In genomic region chr11:61357894-61358239, GRCh38 we compare ENCODE assay signal across 19 cellular contexts. TPM values are rescaled to one million over a fixed set of nuclear protein-coding genes. Genes with fewer than 3 reads are reported as not detected.
DNase-seq lines count a peak whose midpoint lies in the region; TF ChIP-seq lines count a peak whose summit lies in the region.
"Had no signal": no experiment of that assay in that cellular context is flagged by ENCODE, and none has a peak within 500 bp of the region (broad histone marks: within the 10 kb centered on the region; RNA-seq: fewer than 3 reads in every experiment).

No MANE protein-coding gene starts in this region.

- no peaks in the 10 kb centered on the region for H4K20me1 ChIP-seq in BLaER1

- H3K27me3 ChIP-seq in BLaER1 (no peaks in the 10 kb centered on the region), layer of hippocampus (ENCODE audit: control insufficient read depth, insufficient read depth, low read length) (no peaks in the 10 kb centered on the region), left ventricle myocardium inferior (ENCODE audit: low read depth) (no peaks in the 10 kb centered on the region)

- intact Hi-C loops in left ventricle myocardium inferior (cut with micrococcal nuclease) = no loop called here

- H3K4me3 ChIP-seq in BLaER1 = peak overlapping the region; percentile 43; the same call in 1 of the 2 replicates
- no peak overlapping the region for H3K4me3 ChIP-seq in left ventricle myocardium inferior
- H3K4me3 ChIP-seq: A549, GM23248, thoracic aorta had no signal

- peak overlapping the region; percentile 94 for H3K4me2 ChIP-seq in BLaER1
- H3K4me2 ChIP-seq: A549 had no signal

- peaks cover 43 to 52% (median 48%) of the 10 kb centered on the region in 3 donors for H3K4me1 Mint-ChIP-seq in IgD-negative memory B cell

- H3K9me3 ChIP-seq in BLaER1 = no peaks in the 10 kb centered on the region
- H3K9me3 ChIP-seq in left ventricle myocardium inferior (replicated peaks) = no peaks in the 10 kb centered on the region
- H3K9me3 ChIP-seq: A549, thoracic aorta had no signal

- peaks cover 14% of the 10 kb centered on the region for H3K36me3 Mint-ChIP-seq in IgD-negative memory B cell

- DNase-seq in NCI-H1930 (lab: John Stamatoyannopoulos, UW) (no peak), left ventricle myocardium inferior (no peak), T-helper 2 cell (no peak)
- DNase-seq: activated CD8-positive, alpha-beta T cell treated with anti-CD3 and anti-CD28 coated beads, Interleukin-2, amount 10 ng/mL, durations not matched to agents 7 days and 5 days; activated T-cell treated with anti-CD3 and anti-CD28 coated beads, Interleukin-2, amount 50 U/mL, for 4 hours; GM23248; NCI-H1105; NCI-H2107; NCI-H510A treated with DMSO at 0.1 percent for 48 hours; SHP77; T-cell had no signal

- peak overlapping the region; percentile 93 to 97 (median 95) for H3K27ac Mint-ChIP-seq in IgD-negative memory B cell
- H3K27ac Mint-ChIP-seq: activated CD8-positive, alpha-beta T cell treated with anti-CD3 and anti-CD28 coated beads, Interleukin-2, amount 10 ng/mL, durations not matched to agents 7 days and 5 days; brain had no signal

- no peak for TF ChIP-seq CTCF in left ventricle myocardium inferior (IDR thresholded peaks at IDR 0.05; ENCODE audit: borderline replicate concordance)

- H3K27me3 Mint-ChIP-seq in IgD-negative memory B cell = no peaks in the 10 kb centered on the region
- H3K27me3 Mint-ChIP-seq: T-cell had no signal

- no peaks in the 10 kb centered on the region for H3K9me3 Mint-ChIP-seq in IgD-negative memory B cell
- H3K9me3 Mint-ChIP-seq: activated naive CD4-positive, alpha-beta T cell treated with anti-CD3 and anti-CD28 coated beads, Interleukin-2, amount 50 U/mL, for 72 hours; activated T-cell treated with anti-CD3 and anti-CD28 coated beads, Interleukin-2, amount 50 U/mL, for 4 hours; brain; T-cell had no signal

- peak overlapping the region; percentile 85 to 92 (median 90) for H3K4me3 Mint-ChIP-seq in IgD-negative memory B cell
- H3K4me3 Mint-ChIP-seq: activated CD8-positive, alpha-beta T cell treated with anti-CD3 and anti-CD28 coated beads, Interleukin-2, amount 10 ng/mL, durations not matched to agents 7 days and 5 days; activated T-cell treated with anti-CD3 and anti-CD28 coated beads, Interleukin-2, amount 50 U/mL, for 4 hours had no signal

- peaks cover 14% of the 10 kb centered on the region for H3K36me3 ChIP-seq in BLaER1
- H3K36me3 ChIP-seq in left ventricle myocardium inferior = peaks cover 16% of the 10 kb centered on the region

- H3K27ac ChIP-seq in BLaER1 (peak overlapping the region; percentile 84), layer of hippocampus (ENCODE audit: low read depth, low read length) (peak overlapping the region; percentile 65), left ventricle myocardium inferior (replicated peaks) (no peak overlapping the region)
- H3K27ac ChIP-seq: A549, C4-2B, GM23248, thoracic aorta had no signal

- H3K4me1 ChIP-seq in BLaER1 = peaks cover 78% of the 10 kb centered on the region
- H3K4me1 ChIP-seq in left ventricle myocardium inferior = peaks cover 36% of the 10 kb centered on the region

- peak overlapping the region; percentile 56; the same call in 1 of the 2 replicates for H3K9ac ChIP-seq in BLaER1
- H3K9ac ChIP-seq: GM23248 had no signal

RNA-seq across cellular contexts. Expression of gene CYB561A3, which starts 3.8 kb away (rescaled TPM):
- polyA plus RNA-seq in IgD-negative memory B cell = 594 TPM
- 10.5 TPM for total RNA-seq in left ventricle myocardium inferior

RNA-seq across cellular contexts. Expression of gene TMEM138, which starts 4.3 kb away (rescaled TPM):
- 44.1 TPM for polyA plus RNA-seq in IgD-negative memory B cell
- total RNA-seq in left ventricle myocardium inferior = 20.9 TPM

RNA-seq across cellular contexts. Expression of gene TKFC, which starts 24.8 kb away (rescaled TPM):
- 46.1 TPM for polyA plus RNA-seq in IgD-negative memory B cell
- 17.8 TPM for total RNA-seq in left ventricle myocardium inferior

RNA-seq across cellular contexts. Expression of gene DDB1, which starts 25.0 kb away (rescaled TPM):
- polyA plus RNA-seq in IgD-negative memory B cell = 81.7 TPM
- total RNA-seq in left ventricle myocardium inferior = 128 TPM

RNA-seq across cellular contexts. Expression of gene TMEM216, which starts 34.5 kb away (rescaled TPM):
- 67.0 TPM for polyA plus RNA-seq in IgD-negative memory B cell
- 4.9 TPM for total RNA-seq in left ventricle myocardium inferior
